15 cellular contexts compared by ENCODE assay signal in the genomic region with DNA sequence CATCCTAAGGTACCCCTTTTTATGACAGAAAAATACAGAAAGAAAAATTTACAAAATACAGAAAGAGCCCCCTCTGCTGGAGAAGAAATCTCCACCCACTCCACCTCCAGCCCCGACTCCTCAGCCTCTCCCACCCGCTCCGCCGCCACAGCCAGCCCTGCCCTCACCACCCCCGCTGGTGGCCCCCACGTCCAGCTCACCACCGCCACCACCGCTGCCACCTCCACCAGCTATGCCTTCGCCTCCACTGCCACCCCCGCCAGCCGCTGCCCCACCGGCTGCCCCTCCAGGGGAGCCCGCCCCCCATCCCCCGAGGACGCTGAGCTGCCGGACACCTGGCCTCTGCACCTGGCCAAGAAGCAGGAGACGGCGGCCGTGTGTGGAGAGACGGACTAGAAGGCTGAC. TPM values are rescaled to one million over a fixed set of nuclear protein-coding genes. Genes with fewer than 3 reads are reported as not detected.
DNase-seq lines count a peak whose midpoint lies in the region; ATAC-seq and TF ChIP-seq lines count a peak whose summit lies in the region.
"Had no signal": no experiment of that assay in that cellular context is flagged by ENCODE, and none has a peak within 500 bp of the region (broad histone marks: within the 10 kb centered on the region; RNA-seq: fewer than 3 reads in every experiment).

No MANE protein-coding gene starts in this region.

- peak overlapping the region; percentile 8 for H3K9ac ChIP-seq in mesendoderm (ENCODE audit: low read length)

- peak overlapping the region; percentile 71 for H3K56ac ChIP-seq in mesendoderm (ENCODE audit: low read length)

- peaks cover 28% of the 10 kb centered on the region for H3K4me1 Mint-ChIP-seq in Calu3 (ENCODE audit: low read depth, unreplicated experiment)
- peaks cover 34% of the 10 kb centered on the region for H3K4me1 Mint-ChIP-seq in WTC11

- no peak overlapping the region for H2BK5ac ChIP-seq in mesendoderm (ENCODE audit: low read length)

- intact Hi-C loops in Calu3 (cut with micrococcal nuclease; ENCODE audit: unreplicated experiment), result no loop called here

- H2AK5ac ChIP-seq in mesendoderm (ENCODE audit: low read length), result no peak overlapping the region

- no peak overlapping the region for H3K27ac Mint-ChIP-seq in Calu3 (ENCODE audit: unreplicated experiment)
- H3K27ac Mint-ChIP-seq in WTC11, result no peak overlapping the region

- TF ChIP-seq CTCF in Calu3 (IDR thresholded peaks at IDR 0.05; ENCODE audit: unreplicated experiment) (peak; percentile 33), HFF-Myc (IDR thresholded peaks at IDR 0.05; ENCODE audit: low read depth, low read length, missing control alignments) (peak; percentile 12), WTC11 (IDR thresholded peaks at IDR 0.05) (peak; percentile 55)

- H3K4me1 ChIP-seq in mesendoderm (ENCODE audit: control insufficient read depth, low read depth, low read length), result peaks cover 5% of the 10 kb centered on the region
- H3K4me1 ChIP-seq: adrenal gland had no signal

- H3K23ac ChIP-seq in mesendoderm (ENCODE audit: low read length), result no peak overlapping the region

- H3K27me3 ChIP-seq in mesendoderm (ENCODE audit: insufficient read depth, low read length, poor library complexity), result no peaks in the 10 kb centered on the region
- H3K27me3 ChIP-seq: adrenal gland had no signal

- POLR2A ChIA-PET in WTC11 (lab: Charles Lee), result interaction anchor here (0.6 to 0.8 kb wide), 4 partner anchors 22 to 1661 kb away, joined by 3 to 4 read pairs (median 4); no protein-coding TSS in a partner anchor

- no peak overlapping the region for H4K8ac ChIP-seq in mesendoderm (ENCODE audit: low read depth, low read length)

- no peaks in the 10 kb centered on the region for H3K36me3 ChIP-seq in mesendoderm (ENCODE audit: control insufficient read depth, insufficient read depth, low read length)
- H3K36me3 ChIP-seq: adrenal gland, thoracic aorta had no signal

- H3K79me1 ChIP-seq in mesendoderm (ENCODE audit: low read length), result no peaks in the 10 kb centered on the region

- no CpG with 5 or more reads among the region's 20 CpGs for WGBS in mesendoderm (ENCODE audit: extremely low coverage, insufficient coverage, low lambda C conversion rate)

- no peak overlapping the region for H3K4me3 ChIP-seq in HFF-Myc (replicated peaks; ENCODE audit: low read depth, low read length)
- no peak overlapping the region for H3K4me3 ChIP-seq in mesendoderm (ENCODE audit: low read length)
- H3K4me3 ChIP-seq: adrenal gland, SK-N-MC, thoracic aorta had no signal

- H3K9me3 Mint-ChIP-seq in Calu3 (ENCODE audit: low read depth, unreplicated experiment) (no peaks in the 10 kb centered on the region), WTC11 (no peaks in the 10 kb centered on the region)

- H2BK120ac ChIP-seq in mesendoderm (ENCODE audit: low read depth, low read length), result no peak overlapping the region

- no peak overlapping the region for H2BK15ac ChIP-seq in mesendoderm (replicated peaks; ENCODE audit: low read depth)

- no peaks in the 10 kb centered on the region for H3K79me2 ChIP-seq in mesendoderm (ENCODE audit: control insufficient read depth, insufficient read depth, low read length)

- H3K4me2 ChIP-seq in mesendoderm (ENCODE audit: low read length), result no peak overlapping the region

- H3K4me3 Mint-ChIP-seq in Calu3 (ENCODE audit: low read depth, unreplicated experiment) (no peak overlapping the region), WTC11 (peak overlapping the region; percentile 63)

- no peak overlapping the region for H4K5ac ChIP-seq in mesendoderm (ENCODE audit: low read length)

- no peak overlapping the region for H3K18ac ChIP-seq in mesendoderm (ENCODE audit: low read length)

- no peak overlapping the region for H3K4ac ChIP-seq in mesendoderm (ENCODE audit: low read depth, low read length)

- H3K27me3 Mint-ChIP-seq in Calu3 (ENCODE audit: unreplicated experiment) (no peaks in the 10 kb centered on the region), WTC11 (ENCODE audit: low read depth) (no peaks in the 10 kb centered on the region)

- CTCF ChIA-PET in Calu3 (lab: Charles Lee) (no interaction called here), WTC11 (lab: Charles Lee) (interaction anchor here (0.6 to 4.3 kb wide), 32 partner anchors 9 to 504 kb away, joined by 3 to 41 read pairs (median 5); a partner anchor contains a TSS)

- ATAC-seq in WTC11 (peak; percentile 82), HG03521 (IDR thresholded peaks at IDR 0.05; ENCODE audit: unreplicated experiment) (no peak), HG03095 (IDR thresholded peaks at IDR 0.05; ENCODE audit: unreplicated experiment) (no peak), HG03432 (IDR thresholded peaks at IDR 0.05; ENCODE audit: unreplicated experiment) (no peak)

- BruUV-seq in Calu3 (replicated peaks; lab: Mats Ljungman, UMichigan), result no TSS peak

- H3K36me3 Mint-ChIP-seq in Calu3 (ENCODE audit: insufficient read depth, unreplicated experiment), result no peaks in the 10 kb centered on the region
- 0 out of 2 replicates have a peak, but pooled peaks cover 2% of the 10 kb centered on the region for H3K36me3 Mint-ChIP-seq in WTC11

- H3K27ac ChIP-seq in mesendoderm (ENCODE audit: low read depth, low read length), result no peak overlapping the region
- H3K27ac ChIP-seq: adrenal gland, SK-N-MC, thoracic aorta had no signal

- DNase-seq in Calu3 (no peak), HFF-Myc (ENCODE audit: extremely low read depth, low read depth) (no peak), WTC11 (ENCODE audit: low spot score) (peak; percentile 58), mesendoderm (peak; percentile 41), DMS114 treated with DMSO at 0.1 percent for 48 hours (lab: John Stamatoyannopoulos, UW; ENCODE audit: unreplicated experiment) (no peak)
- DNase-seq: adrenal gland; DMS79 treated with DMSO at 0.1 percent for 48 hours; occipital lobe; stimulated activated CD4-positive, alpha-beta T cell treated with anti-CD3 and anti-CD28 coated beads, Interleukin-4, amount 100 ng/mL, for 4 hours had no signal

TF ChIP-seq in WTC11, 78 proteins besides CTCF, POLR2A, EP300 and RAD21:
- TF ChIP-seq, protein P1, sequence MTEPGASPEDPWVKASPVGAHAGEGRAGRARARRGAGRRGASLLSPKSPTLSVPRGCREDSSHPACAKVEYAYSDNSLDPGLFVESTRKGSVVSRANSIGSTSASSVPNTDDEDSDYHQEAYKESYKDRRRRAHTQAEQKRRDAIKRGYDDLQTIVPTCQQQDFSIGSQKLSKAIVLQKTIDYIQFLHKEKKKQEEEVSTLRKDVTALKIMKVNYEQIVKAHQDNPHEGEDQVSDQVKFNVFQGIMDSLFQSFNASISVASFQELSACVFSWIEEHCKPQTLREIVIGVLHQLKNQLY (CRISPR knock-in tag; IDR thresholded peaks at IDR 0.05), result no peak
- TF ChIP-seq, protein P2, sequence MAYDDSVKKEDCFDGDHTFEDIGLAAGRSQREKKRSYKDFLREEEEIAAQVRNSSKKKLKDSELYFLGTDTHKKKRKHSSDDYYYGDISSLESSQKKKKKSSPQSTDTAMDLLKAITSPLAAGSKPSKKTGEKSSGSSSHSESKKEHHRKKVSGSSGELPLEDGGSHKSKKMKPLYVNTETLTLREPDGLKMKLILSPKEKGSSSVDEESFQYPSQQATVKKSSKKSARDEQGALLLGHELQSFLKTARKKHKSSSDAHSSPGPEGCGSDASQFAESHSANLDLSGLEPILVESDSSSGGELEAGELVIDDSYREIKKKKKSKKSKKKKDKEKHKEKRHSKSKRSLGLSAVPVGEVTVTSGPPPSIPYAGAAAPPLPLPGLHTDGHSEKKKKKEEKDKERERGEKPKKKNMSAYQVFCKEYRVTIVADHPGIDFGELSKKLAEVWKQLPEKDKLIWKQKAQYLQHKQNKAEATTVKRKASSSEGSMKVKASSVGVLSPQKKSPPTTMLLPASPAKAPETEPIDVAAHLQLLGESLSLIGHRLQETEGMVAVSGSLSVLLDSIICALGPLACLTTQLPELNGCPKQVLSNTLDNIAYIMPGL (CRISPR knock-in tag; IDR thresholded peaks at IDR 0.05), result peak; percentile 65; the same call in 1 of the 2 replicates

RNA-seq across cellular contexts. Expression of a gene that starts 17.7 kb away (rescaled TPM):
- total RNA-seq in Calu3 (2022) (295 TPM in 2 replicates), WTC11 (2021) (76.4 to 114 TPM (median 99.4 TPM) in 3 replicates)
- 146 TPM for polyA plus RNA-seq in mesendoderm (2013, experiment 1 of 2)
- 142 TPM for polyA plus RNA-seq in mesendoderm (2013, experiment 2 of 2)
- total RNA-seq: thoracic aorta had no signal
- polyA plus RNA-seq: keratinocyte had no signal

RNA-seq across cellular contexts. Expression of a gene that starts 28.2 kb away (rescaled TPM):
- total RNA-seq in Calu3 (2022), result not detected in 2 replicates
- total RNA-seq in WTC11 (2021), result not detected in 3 replicates
- not detected for polyA plus RNA-seq in mesendoderm (2013, experiment 1 of 2)
- not detected for polyA plus RNA-seq in mesendoderm (2013, experiment 2 of 2)
- total RNA-seq: adrenal gland, occipital lobe, thoracic aorta had no signal
- polyA plus RNA-seq: adrenal gland, keratinocyte had no signal

RNA-seq across cellular contexts. Expression of a gene that starts 52.0 kb away (rescaled TPM):
- total RNA-seq in Calu3 (2022), result not detected in 2 replicates
- not detected in 3 replicates for total RNA-seq in WTC11 (2021)
- 0.27 TPM for polyA plus RNA-seq in mesendoderm (2013, experiment 1 of 2)
- polyA plus RNA-seq in mesendoderm (2013, experiment 2 of 2), result 0.36 TPM
- total RNA-seq: adrenal gland, occipital lobe, thoracic aorta had no signal
- polyA plus RNA-seq: adrenal gland, keratinocyte had no signal

RNA-seq across cellular contexts. Expression of a gene that starts 60.0 kb away (rescaled TPM):
- total RNA-seq in Calu3 (2022), result not detected in 2 replicates
- total RNA-seq in WTC11 (2021), result 0.16 to 0.26 TPM (median 0.23 TPM) in 3 replicates
- 1.0 TPM for polyA plus RNA-seq in mesendoderm (2013, experiment 1 of 2)
- 0.80 TPM for polyA plus RNA-seq in mesendoderm (2013, experiment 2 of 2)
- total RNA-seq: adrenal gland, occipital lobe, thoracic aorta had no signal
- polyA plus RNA-seq: adrenal gland, keratinocyte had no signal

Comparison
In these comparisons a context has a peak if more than half of its experiments do, and no peak if none do; other contexts are left out.
1. DNase-seq: peak in WTC11 (single experiment) and mesendoderm (single experiment); none in Calu3 (single experiment), HFF-Myc (single experiment) and DMS114 treated with DMSO at 0.1 percent for 48 hours (single experiment).
2. Peak in every context shown above with its lines, with median percentiles within 50 percentile points of each other: CTCF ChIP-seq.